22 cellular contexts compared by ENCODE assay signal in the genomic region with DNA sequence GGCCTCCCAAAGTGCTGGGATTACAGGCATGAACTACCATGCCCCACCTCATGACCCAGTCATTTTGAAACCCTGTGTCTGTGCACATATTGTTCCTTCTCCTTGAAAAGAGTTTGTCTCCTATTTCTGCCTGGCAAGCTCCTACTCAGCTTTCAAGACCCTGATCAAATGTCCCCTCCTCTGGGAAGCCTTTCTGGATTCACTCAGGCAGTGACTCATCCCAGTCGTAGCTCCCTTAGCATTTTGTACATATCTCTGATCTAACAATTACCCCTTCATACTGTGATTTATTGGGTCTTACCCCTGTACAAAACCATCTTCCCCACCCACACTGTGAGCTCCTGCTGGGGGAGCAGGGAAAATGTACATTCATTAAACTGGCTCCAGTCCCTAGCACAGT. TPM values are rescaled to one million over a fixed set of nuclear protein-coding genes. Genes with fewer than 3 reads are reported as not detected.
A peak's percentile ranks its signal among the peaks of the same experiment; 100 is the strongest.
DNase-seq lines count a peak whose midpoint lies in the region; ATAC-seq, FAIRE-seq and TF ChIP-seq lines count a peak whose summit lies in the region.
"Had no signal": no experiment of that assay in that cellular context is flagged by ENCODE, and none has a peak within 500 bp of the region (broad histone marks: within the 10 kb centered on the region; RNA-seq: fewer than 3 reads in every experiment).

No MANE protein-coding gene starts in this region.

- H3K4me3 ChIP-seq in A549 (no peak overlapping the region), iPS-15b (ENCODE audit: low read depth, low read length) (no peak overlapping the region)
- H3K4me3 ChIP-seq: BLaER1, HAP-1 had no signal

- POLR2A ChIA-PET in A549 (lab: Yijun Ruan, JAX) = interaction anchor here (0.6 kb wide), 1 partner anchor 9 kb away, joined by 5 read pairs; no protein-coding TSS in a partner anchor

- no peak for TF ChIP-seq POLR2A in A549 (IDR thresholded peaks at IDR 0.05; ENCODE audit: low read length)

- in situ Hi-C loops in SK-MEL-5 (cut with HindIII; ENCODE audit: low pct_unique_long_range_greater_than_20kb, low sequenced_read_pairs) = no loop called here

- no peak for FAIRE-seq in A549 (lab: Jason Lieb, UNC)

- TF ChIP-seq EP300 in A549 (IDR thresholded peaks at IDR 0.05) = no peak

- H3K27ac ChIP-seq in A549 = no peak overlapping the region
- H3K27ac ChIP-seq: BLaER1, HL-60 had no signal

- no peak for ATAC-seq in A549
- no peak for ATAC-seq in GM19395 (IDR thresholded peaks at IDR 0.05; ENCODE audit: unreplicated experiment)

- H3K9me3 ChIP-seq in A549 = no peaks in the 10 kb centered on the region
- H3K9me3 ChIP-seq in iPS-15b (ENCODE audit: control insufficient read depth, insufficient read depth, low read length) = no peaks in the 10 kb centered on the region
- H3K9me3 ChIP-seq: BLaER1, HAP-1 had no signal

- WGBS in A549 (ENCODE audit: missing lambda C conversion rate) = 48% methylated on average over 1 of the region's 1 CpG

- no peaks in the 10 kb centered on the region for H3K4me1 ChIP-seq in A549
- H3K4me1 ChIP-seq in iPS-15b (ENCODE audit: control insufficient read depth, insufficient read depth, low read length) = no peaks in the 10 kb centered on the region
- H3K4me1 ChIP-seq: BLaER1, HAP-1 had no signal

- H3K27me3 ChIP-seq in iPS-15b (ENCODE audit: control insufficient read depth, insufficient read depth, low read length) = no peaks in the 10 kb centered on the region
- H3K27me3 ChIP-seq: BLaER1 had no signal

- H3K36me3 ChIP-seq in iPS-15b (ENCODE audit: control insufficient read depth, insufficient read depth, low read length) = no peaks in the 10 kb centered on the region
- H3K36me3 ChIP-seq: BLaER1, HAP-1 had no signal

- CTCF ChIA-PET in A549 (lab: Yijun Ruan, JAX) = interaction anchor here (0.7 to 3.8 kb wide), 5 partner anchors 9 to 1030 kb away, joined by 3 to 29 read pairs (median 4); a partner anchor contains a TSS

- no peak for TF ChIP-seq CTCF in A549 (IDR thresholded peaks at IDR 0.05)

- H3K9ac ChIP-seq in iPS-15b (ENCODE audit: low read depth, low read length) = peak overlapping the region; percentile 5
- H3K9ac ChIP-seq: BLaER1 had no signal

- TF ChIP-seq RAD21 in A549 (conservative IDR thresholded peaks at IDR 0.05 in 1 of 2, IDR thresholded peaks at IDR 0.05 in 1 of 2) = no peak

- H3K4me2 ChIP-seq in A549 = no peak overlapping the region
- H3K4me2 ChIP-seq: BLaER1 had no signal

- no peak for DNase-seq in A549 (ENCODE audit: low read depth in 1 of 2, low spot score in 1 of 2)
- DNase-seq in COLO829 (ENCODE audit: low spot score) = peak; percentile 22
- peak; percentile 19 for DNase-seq in SK-MEL-5 (ENCODE audit: low read depth, low spot score)
- DNase-seq in NOMO-1 (lab: John Stamatoyannopoulos, UW; ENCODE audit: unreplicated experiment in 2 of 2) = no peak
- DNase-seq in NCI-H345 treated with DMSO at 0.1 percent for 48 hours (lab: John Stamatoyannopoulos, UW; ENCODE audit: unreplicated experiment) = no peak
- DNase-seq: AML-193; Calu3; CD4-positive, alpha-beta memory T cell; DMS79 treated with DMSO at 0.1 percent for 48 hours; GF-D8; IMR-90; Karpas-422; KBM-7 had no signal

TF ChIP-seq in A549, 52 proteins besides CTCF, POLR2A, EP300 and RAD21:
- no peak for TF ChIP-seq FOSB (CRISPR knock-in tag; IDR thresholded peaks at IDR 0.05)
- peak; percentile 69 for TF ChIP-seq ZFP36 (IDR thresholded peaks at IDR 0.05; ENCODE audit: borderline replicate concordance, partially characterized antibody)
TF ChIP-seq in A549: peak in this region for 1.

RNA-seq across cellular contexts. Expression of a gene that starts 18.1 kb away (rescaled TPM):
- 0.23 and 0.24 TPM in 2 replicates for polyA plus RNA-seq in A549 (2011; rRNA removed)
- polyA plus RNA-seq in A549 (2012; cell fraction: cytosol; rRNA removed) = 0.11 and 0.16 TPM in 2 replicates
- 0.41 and 1.5 TPM in 2 replicates for polyA plus RNA-seq in A549 (2012; cell fraction: nucleus; rRNA removed)
- polyA plus RNA-seq in A549 (2017; fragmentation: RNase III; extraction: RNeasy Plus Mini Kit Qiagen cat#74134 plus additional on column Dnase treatment) = 0.13 TPM in 1 of 3 replicates, not detected in the others
- not detected in 2 replicates for polyA minus RNA-seq in A549 (2011; rRNA and poly(A)+ RNA removed)
- not detected in 2 replicates for total RNA-seq in SK-MEL-5 (2014; rRNA removed; shearing (Covaris generic))
- not detected in 2 replicates for polyA plus RNA-seq in SK-MEL-5 (2015; cell fraction: cytosol; rRNA removed)
- polyA plus RNA-seq in SK-MEL-5 (2015; cell fraction: nucleus; rRNA removed) = 1.3 TPM in 1 of 2 replicates, not detected in the other
- total RNA-seq: A172; Calu3; CD4-positive, alpha-beta memory T cell; H4; HT1080 had no signal
- polyA plus RNA-seq: CD14-positive monocyte; CD4-positive, alpha-beta memory T cell; IMR-90 had no signal

Comparison
In these comparisons a context has a peak if more than half of its experiments do, and no peak if none do; other contexts are left out.
1. DNase-seq: peak in COLO829 (single experiment) and SK-MEL-5 (single experiment); none in A549 (0 of 2), NOMO-1 (0 of 2) and NCI-H345 treated with DMSO at 0.1 percent for 48 hours (single experiment).